ENCODE assay signal across 8 cellular contexts in genomic region chr17:76071497-76072148, GRCh38.
DNase-seq lines count a peak whose midpoint lies in the region.

No MANE protein-coding gene starts in this region.

- H3K27me3 Mint-ChIP-seq in stimulated activated naive CD8-positive, alpha-beta T cell treated with anti-CD3 and anti-CD28 coated beads, Interleukin-15, Interleukin-2, amounts not matched to agents 100 ng/mL and 50 ng/mL, for 24 hours, result peaks cover 28% of the 10 kb centered on the region

- H3K27ac Mint-ChIP-seq in stimulated activated naive CD8-positive, alpha-beta T cell treated with anti-CD3 and anti-CD28 coated beads, Interleukin-15, Interleukin-2, amounts not matched to agents 100 ng/mL and 50 ng/mL, for 24 hours, result peak overlapping the region; percentile 99

- peak overlapping the region; percentile 76 for H3K4me3 ChIP-seq in iPS-15b (ENCODE audit: low read depth, low read length)

- H3K4me1 Mint-ChIP-seq in stimulated activated naive CD8-positive, alpha-beta T cell treated with anti-CD3 and anti-CD28 coated beads, Interleukin-15, Interleukin-2, amounts not matched to agents 100 ng/mL and 50 ng/mL, for 24 hours (ENCODE audit: low read depth), result peaks cover 50% of the 10 kb centered on the region

- H3K4me1 ChIP-seq in iPS-15b (ENCODE audit: control insufficient read depth, insufficient read depth, low read length), result peaks cover 3% of the 10 kb centered on the region

- H3K9ac ChIP-seq in iPS-15b (ENCODE audit: low read depth, low read length), result peak overlapping the region; percentile 51

- peaks cover 23% of the 10 kb centered on the region for H3K36me3 Mint-ChIP-seq in stimulated activated naive CD8-positive, alpha-beta T cell treated with anti-CD3 and anti-CD28 coated beads, Interleukin-15, Interleukin-2, amounts not matched to agents 100 ng/mL and 50 ng/mL, for 24 hours (ENCODE audit: low read depth)

- H3K27me3 ChIP-seq in iPS-15b (ENCODE audit: control insufficient read depth, insufficient read depth, low read length), result peaks cover 34% of the 10 kb centered on the region

- H3K36me3 ChIP-seq in iPS-15b (ENCODE audit: control insufficient read depth, insufficient read depth, low read length), result peaks cover 13% of the 10 kb centered on the region

- no peaks in the 10 kb centered on the region for H3K9me3 ChIP-seq in iPS-15b (ENCODE audit: control insufficient read depth, insufficient read depth, low read length)

- DNase-seq in activated effector memory CD4-positive, alpha-beta T cell treated with anti-CD3 and anti-CD28 coated beads, Interleukin-2, amount 50 U/mL, for 16 hours, result peak; percentile 74
- no peak for DNase-seq in activated effector memory CD4-positive, alpha-beta T cell treated with Interleukin-2 at 50 U/mL for 16 hours
- peak; percentile 67 to 71 for DNase-seq in activated T-cell treated with anti-CD3 and anti-CD28 coated beads, Interleukin-2, amount 50 U/mL, for 48 hours
- DNase-seq in NCI-H128 (lab: John Stamatoyannopoulos, UW; ENCODE audit: unreplicated experiment), result no peak
- DNase-seq in NCI-H526 (lab: John Stamatoyannopoulos, UW), result no peak
- no peak for DNase-seq in NCI-H1417 (lab: John Stamatoyannopoulos, UW)

- peak overlapping the region; percentile 97 for H3K4me3 Mint-ChIP-seq in stimulated activated naive CD8-positive, alpha-beta T cell treated with anti-CD3 and anti-CD28 coated beads, Interleukin-15, Interleukin-2, amounts not matched to agents 100 ng/mL and 50 ng/mL, for 24 hours

- no peaks in the 10 kb centered on the region for H3K9me3 Mint-ChIP-seq in stimulated activated naive CD8-positive, alpha-beta T cell treated with anti-CD3 and anti-CD28 coated beads, Interleukin-15, Interleukin-2, amounts not matched to agents 100 ng/mL and 50 ng/mL, for 24 hours

Comparison
In these comparisons a context has a peak if more than half of its experiments do, and no peak if none do; other contexts are left out.
1. DNase-seq: peak in activated effector memory CD4-positive, alpha-beta T cell treated with anti-CD3 and anti-CD28 coated beads, Interleukin-2, amount 50 U/mL, for 16 hours (single experiment) and activated T-cell treated with anti-CD3 and anti-CD28 coated beads, Interleukin-2, amount 50 U/mL, for 48 hours (2 of 2); none in activated effector memory CD4-positive, alpha-beta T cell treated with Interleukin-2 at 50 U/mL for 16 hours (single experiment), NCI-H128 (single experiment), NCI-H526 (0 of 2) and NCI-H1417 (0 of 3).